1 cellular context compared by ENCODE assay signal in genomic region chr3:157445897-157446296, GRCh38.
TF ChIP-seq lines count a peak whose summit lies in the region.

No MANE protein-coding gene starts in this region.

TF ChIP-seq in K562, 482 proteins besides CTCF, POLR2A, EP300 and RAD21 (continued from another document):
- TF ChIP-seq ZNF280A (IDR thresholded peaks at IDR 0.05; ENCODE audit: low read depth, partially characterized antibody) (no peak), FOSL1 (tag; conservative IDR thresholded peaks at IDR 0.05) (0 out of 2 replicates have a peak, but pooled peaks have one; percentile 21), NCOA4 (IDR thresholded peaks at IDR 0.05; ENCODE audit: partially characterized antibody) (no peak), KAT8 (IDR thresholded peaks at IDR 0.05; ENCODE audit: low read depth) (no peak), ZFP1 (CRISPR knock-in tag; IDR thresholded peaks at IDR 0.05) (no peak), FOS (IDR thresholded peaks at IDR 0.05; ENCODE audit: extremely low read depth, insufficient read length) (no peak), HNRNPLL (IDR thresholded peaks at IDR 0.05; ENCODE audit: low read depth, low read length, poor library complexity, severe bottlenecking) (no peak), PREB (CRISPR knock-in tag; IDR thresholded peaks at IDR 0.05) (no peak), ELF1 (tag; IDR thresholded peaks at IDR 0.05) (no peak), NCOA6 (IDR thresholded peaks at IDR 0.05) (no peak), CBX3 (IDR thresholded peaks at IDR 0.05; ENCODE audit: borderline replicate concordance in 1 of 2, low read length in 2 of 2) (no peak), ATF3 (IDR thresholded peaks at IDR 0.05) (peak; percentile 40; the same call in 1 of the 2 replicates), ATF3 (CRISPR knock-in tag; conservative IDR thresholded peaks at IDR 0.05) (no peak), CGGBP1 (CRISPR knock-in tag; IDR thresholded peaks at IDR 0.05) (no peak)
